ENCODE assay signal across 14 cellular contexts in the genomic region with DNA sequence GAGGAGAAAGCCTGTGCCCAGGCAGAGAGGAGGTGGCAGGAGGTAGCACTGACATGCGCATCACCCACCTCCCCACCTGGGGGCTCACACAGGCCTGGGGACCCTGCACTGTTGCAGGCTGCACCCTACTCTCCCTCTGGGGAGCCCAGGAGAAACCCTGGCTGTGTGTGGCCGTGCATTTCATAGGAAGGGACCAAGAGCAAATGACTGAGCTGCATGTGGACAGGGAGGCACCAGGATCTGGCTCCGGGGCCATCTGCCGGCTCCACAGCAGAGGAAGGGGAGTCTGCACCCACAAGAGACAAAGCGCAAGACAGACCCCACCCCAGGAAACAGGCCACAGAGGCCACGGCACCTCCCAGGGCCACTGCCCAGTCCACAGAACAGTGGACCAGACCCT. TPM values are rescaled to one million over a fixed set of nuclear protein-coding genes. Genes with fewer than 3 reads are reported as not detected.
DNase-seq lines count a peak whose midpoint lies in the region; ATAC-seq and TF ChIP-seq lines count a peak whose summit lies in the region.
"Had no signal": no experiment of that assay in that cellular context is flagged by ENCODE, and none has a peak within 500 bp of the region (broad histone marks: within the 10 kb centered on the region; RNA-seq: fewer than 3 reads in every experiment).

No MANE protein-coding gene starts in this region.

- H3K36me3 Mint-ChIP-seq in CD14-positive monocyte (peaks cover 20 to 70% of the 10 kb centered on the region in 2 donors), GM23338 (ENCODE audit: low read depth) (0 out of 3 replicates have a peak, but pooled peaks cover 3% of the 10 kb centered on the region), neural progenitor cell (no peaks in the 10 kb centered on the region)
- H3K36me3 Mint-ChIP-seq in stimulated activated naive B cell treated with anti-CD40 and anti-IgM and Interleukin-4, amounts not matched to agents 10 μg/mL and 1 μg/mL and 100 μg/mL, for 72 hours: peaks cover 38 to 56% of the 10 kb centered on the region in 2 donors
- H3K36me3 Mint-ChIP-seq in activated T-helper 1 cell treated with anti-CD3 and anti-CD28 coated beads, Interleukin-12 subunit alpha, Interleukin-12 subunit beta, Interleukin-2, Interleukin-4 antibody, amounts not matched to agents 30 ng/mL and 10 ng/mL and 1 ng/mL, durations not matched to agents 14 hours and 24 hours and 36 hours (ENCODE audit: low read depth): no peaks in the 10 kb centered on the region

- peak; percentile 6; the same call in 1 of the 3 replicates for ATAC-seq in GM23338
- peak in 1 of 2 donors; percentile 17 for ATAC-seq in stimulated activated naive B cell treated with anti-CD40 and anti-IgM and Interleukin-4, amounts not matched to agents 10 μg/mL and 1 μg/mL and 100 μg/mL, for 72 hours (replicated peaks)
- ATAC-seq: CD8-positive, alpha-beta T cell; HCT116 had no signal

- H3K4me3 Mint-ChIP-seq in CD14-positive monocyte (no peak overlapping the region), GM23338 (no peak overlapping the region), neural progenitor cell (no peak overlapping the region)
- H3K4me3 Mint-ChIP-seq in stimulated activated naive B cell treated with anti-CD40 and anti-IgM and Interleukin-4, amounts not matched to agents 10 μg/mL and 1 μg/mL and 100 μg/mL, for 72 hours: no peak overlapping the region
- H3K4me3 Mint-ChIP-seq in activated T-helper 1 cell treated with anti-CD3 and anti-CD28 coated beads, Interleukin-12 subunit alpha, Interleukin-12 subunit beta, Interleukin-2, Interleukin-4 antibody, amounts not matched to agents 30 ng/mL and 10 ng/mL and 1 ng/mL, durations not matched to agents 14 hours and 24 hours and 36 hours: no peak overlapping the region
- H3K4me3 Mint-ChIP-seq: B cell; CD8-positive, alpha-beta T cell had no signal

- no peaks in the 10 kb centered on the region for H3K9me2 ChIP-seq in GM23338 (ENCODE audit: insufficient read depth)

- H3F3A ChIP-seq in GM23338 (replicated peaks; ENCODE audit: low read depth): peaks cover 7% of the 10 kb centered on the region; the same call in 1 of the 2 replicates
- H3F3A ChIP-seq in neural progenitor cell (ENCODE audit: low read depth): peaks cover 4% of the 10 kb centered on the region

- H3K27me3 Mint-ChIP-seq in CD14-positive monocyte (ENCODE audit: low read depth in 3 of 3) (peaks cover 0 to 2% (median 0%) of the 10 kb centered on the region in 3 donors), GM23338 (ENCODE audit: insufficient read depth, low read depth, poor library complexity) (peaks cover 11% of the 10 kb centered on the region), neural progenitor cell (ENCODE audit: insufficient read depth, low read depth) (peaks cover 2% of the 10 kb centered on the region)
- H3K27me3 Mint-ChIP-seq in stimulated activated naive B cell treated with anti-CD40 and anti-IgM and Interleukin-4, amounts not matched to agents 10 μg/mL and 1 μg/mL and 100 μg/mL, for 72 hours: no peaks in the 10 kb centered on the region
- H3K27me3 Mint-ChIP-seq in activated T-helper 1 cell treated with anti-CD3 and anti-CD28 coated beads, Interleukin-12 subunit alpha, Interleukin-12 subunit beta, Interleukin-2, Interleukin-4 antibody, amounts not matched to agents 30 ng/mL and 10 ng/mL and 1 ng/mL, durations not matched to agents 14 hours and 24 hours and 36 hours (ENCODE audit: insufficient read depth): peaks cover 2% of the 10 kb centered on the region
- H3K27me3 Mint-ChIP-seq: B cell had no signal

- no peak overlapping the region for H3K9ac ChIP-seq in neural progenitor cell

- H3K27ac ChIP-seq in GM23338 (ENCODE audit: low read depth): no peak overlapping the region
- H3K27ac ChIP-seq in neural progenitor cell: no peak overlapping the region
- H3K27ac ChIP-seq: C4-2B had no signal

- H3K4me1 Mint-ChIP-seq in CD14-positive monocyte: peaks cover 7% of the 10 kb centered on the region
- H3K4me1 Mint-ChIP-seq in GM23338: peaks cover under 1% of the 10 kb centered on the region; the same call in 1 of the 3 replicates
- peaks cover 2% of the 10 kb centered on the region for H3K4me1 Mint-ChIP-seq in neural progenitor cell
- peaks cover 22 to 23% of the 10 kb centered on the region in 2 donors for H3K4me1 Mint-ChIP-seq in stimulated activated naive B cell treated with anti-CD40 and anti-IgM and Interleukin-4, amounts not matched to agents 10 μg/mL and 1 μg/mL and 100 μg/mL, for 72 hours
- no peaks in the 10 kb centered on the region for H3K4me1 Mint-ChIP-seq in activated T-helper 1 cell treated with anti-CD3 and anti-CD28 coated beads, Interleukin-12 subunit alpha, Interleukin-12 subunit beta, Interleukin-2, Interleukin-4 antibody, amounts not matched to agents 30 ng/mL and 10 ng/mL and 1 ng/mL, durations not matched to agents 14 hours and 24 hours and 36 hours (ENCODE audit: low read depth)
- H3K4me1 Mint-ChIP-seq: B cell had no signal

- peaks cover 7% of the 10 kb centered on the region; the same call in 1 of the 2 replicates for H3K79me2 ChIP-seq in GM23338 (replicated peaks; ENCODE audit: insufficient read depth)
- H3K79me2 ChIP-seq in neural progenitor cell (ENCODE audit: low read depth): no peaks in the 10 kb centered on the region

- no peak overlapping the region for H3K4me2 ChIP-seq in GM23338
- no peak overlapping the region for H3K4me2 ChIP-seq in neural progenitor cell

- H3K27ac Mint-ChIP-seq in CD14-positive monocyte: peak overlapping the region in 5 of 7 donors; percentile 15 to 80 (median 58)
- peak overlapping the region; percentile 46; the same call in 1 of the 2 replicates for H3K27ac Mint-ChIP-seq in GM23338
- H3K27ac Mint-ChIP-seq in neural progenitor cell: peak overlapping the region; percentile 59
- peak overlapping the region; percentile 31 for H3K27ac Mint-ChIP-seq in stimulated activated naive B cell treated with anti-CD40 and anti-IgM and Interleukin-4, amounts not matched to agents 10 μg/mL and 1 μg/mL and 100 μg/mL, for 72 hours
- no peak overlapping the region for H3K27ac Mint-ChIP-seq in activated T-helper 1 cell treated with anti-CD3 and anti-CD28 coated beads, Interleukin-12 subunit alpha, Interleukin-12 subunit beta, Interleukin-2, Interleukin-4 antibody, amounts not matched to agents 30 ng/mL and 10 ng/mL and 1 ng/mL, durations not matched to agents 14 hours and 24 hours and 36 hours
- H3K27ac Mint-ChIP-seq: B cell had no signal

- H3K4me3 ChIP-seq in GM23338 (no peak overlapping the region), neural progenitor cell (no peak overlapping the region)

- H3K9me3 ChIP-seq in neural progenitor cell (ENCODE audit: low read depth): no peaks in the 10 kb centered on the region

- TF ChIP-seq CTCF in CD14-positive monocyte (IDR thresholded peaks at IDR 0.05) (no peak), GM23338 (conservative IDR thresholded peaks at IDR 0.05; ENCODE audit: low read depth in 2 of 2) (no peak), neural progenitor cell (IDR thresholded peaks at IDR 0.05) (no peak)

- H3K9me3 Mint-ChIP-seq in CD14-positive monocyte (no peaks in the 10 kb centered on the region), GM23338 (no peaks in the 10 kb centered on the region), neural progenitor cell (no peaks in the 10 kb centered on the region)
- H3K9me3 Mint-ChIP-seq in stimulated activated naive B cell treated with anti-CD40 and anti-IgM and Interleukin-4, amounts not matched to agents 10 μg/mL and 1 μg/mL and 100 μg/mL, for 72 hours: no peaks in the 10 kb centered on the region
- no peaks in the 10 kb centered on the region for H3K9me3 Mint-ChIP-seq in activated T-helper 1 cell treated with anti-CD3 and anti-CD28 coated beads, Interleukin-12 subunit alpha, Interleukin-12 subunit beta, Interleukin-2, Interleukin-4 antibody, amounts not matched to agents 30 ng/mL and 10 ng/mL and 1 ng/mL, durations not matched to agents 14 hours and 24 hours and 36 hours
- H3K9me3 Mint-ChIP-seq: CD8-positive, alpha-beta T cell had no signal

- H3K4me1 ChIP-seq in GM23338 (ENCODE audit: insufficient read depth) (no peaks in the 10 kb centered on the region), neural progenitor cell (no peaks in the 10 kb centered on the region)

- H3K27me3 ChIP-seq in GM23338 (ENCODE audit: insufficient read depth): no peaks in the 10 kb centered on the region
- H3K27me3 ChIP-seq in neural progenitor cell: no peaks in the 10 kb centered on the region

- intact Hi-C loops in CD14-positive monocyte (cut with micrococcal nuclease): no loop called here
- intact Hi-C loops in activated T-helper 1 cell treated with anti-CD3 and anti-CD28 coated beads, Interleukin-12 subunit alpha, Interleukin-12 subunit beta, Interleukin-2, Interleukin-4 antibody, amounts not matched to agents 30 ng/mL and 10 ng/mL and 1 ng/mL, durations not matched to agents 14 hours and 24 hours and 36 hours (cut with micrococcal nuclease): no loop called here

- DNase-seq in CD14-positive monocyte (ENCODE audit: low spot score): no peak
- DNase-seq in GM23338 (ENCODE audit: low spot score): no peak
- no peak for DNase-seq in neural progenitor cell (ENCODE audit: low spot score)
- DNase-seq in stimulated activated naive B cell treated with anti-CD40 and anti-IgM and Interleukin-4, amounts not matched to agents 10 μg/mL and 1 μg/mL and 100 μg/mL, for 72 hours: no peak
- no peak for DNase-seq in SIG-M5 treated with dmso at 0.1 percent for 504 hours (lab: John Stamatoyannopoulos, UW; ENCODE audit: unreplicated experiment)
- DNase-seq in stimulated activated CD4-positive, alpha-beta T cell treated with anti-CD3 and anti-CD28 coated beads, Interleukin-4, amount 100 ng/mL, for 4 hours: no peak
- no peak for DNase-seq in activated T-helper 1 cell treated with anti-CD3 and anti-CD28 coated beads, Interleukin-12 subunit alpha, Interleukin-12 subunit beta, Interleukin-2, Interleukin-4 antibody, amounts not matched to agents 30 ng/mL and 10 ng/mL and 1 ng/mL, durations not matched to agents 14 hours and 24 hours and 36 hours (ENCODE audit: low spot score)
- DNase-seq: CD8-positive, alpha-beta T cell; COR-L47; DMS53; IMR-90 had no signal

- no peaks in the 10 kb centered on the region for H4K20me1 ChIP-seq in GM23338 (replicated peaks; ENCODE audit: insufficient read depth)
- no peaks in the 10 kb centered on the region for H4K20me1 ChIP-seq in neural progenitor cell (ENCODE audit: low read depth)

- H2AFZ ChIP-seq in GM23338 (no peak overlapping the region), neural progenitor cell (replicated peaks) (no peak overlapping the region)

- H3K36me3 ChIP-seq in GM23338 (ENCODE audit: insufficient read depth): no peaks in the 10 kb centered on the region
- no peaks in the 10 kb centered on the region for H3K36me3 ChIP-seq in neural progenitor cell

RNA-seq across cellular contexts. Expression of a gene that starts 22.7 kb away (rescaled TPM):
- polyA plus RNA-seq in CD14-positive monocyte (100 to 1,000 TPM; 391 to 423 TPM), GM23338 (2016; fragmentation: Nextera tagmentation; extraction: Ambion mirVana) (63.4 and 65.1 TPM in 2 replicates)
- total RNA-seq in GM23338 (2014; rRNA removed; shearing (Covaris generic)): 62.3 and 125 TPM in 2 replicates
- 16.6 and 29.2 TPM in 2 replicates for total RNA-seq in neural progenitor cell (ENCODE audit: low replicate concordance)
- 15.4 and 17.9 TPM in 2 replicates for total RNA-seq in activated T-helper 1 cell treated with anti-CD3 and anti-CD28 coated beads, Interleukin-12 subunit alpha, Interleukin-12 subunit beta, Interleukin-2, Interleukin-4 antibody, amounts not matched to agents 30 ng/mL and 10 ng/mL and 1 ng/mL, durations not matched to agents 14 hours and 24 hours and 36 hours
